22 cellular contexts compared by ENCODE assay signal in the genomic region with DNA sequence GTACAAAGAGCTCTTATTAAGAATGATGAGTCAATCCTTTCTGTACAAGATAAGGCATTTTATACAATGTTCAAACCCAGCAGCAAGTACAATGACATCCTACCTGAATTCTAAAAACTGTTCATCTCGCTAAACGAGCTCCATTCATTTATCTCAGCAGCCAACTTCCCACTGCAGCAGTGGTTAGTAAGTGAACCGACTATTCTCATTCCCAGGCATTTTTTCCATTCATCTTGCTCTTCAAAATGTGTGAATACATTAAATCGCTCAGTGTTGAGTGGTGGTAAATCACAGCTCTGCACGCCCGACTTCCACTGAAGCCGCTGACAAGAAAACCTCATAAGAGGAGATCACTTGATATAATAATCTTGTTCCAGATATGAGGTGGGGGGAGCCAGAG.
A peak's percentile ranks its signal among the peaks of the same experiment; 100 is the strongest.
DNase-seq lines count a peak whose midpoint lies in the region; ATAC-seq and TF ChIP-seq lines count a peak whose summit lies in the region.
"Had no signal": no experiment of that assay in that cellular context is flagged by ENCODE, and none has a peak within 500 bp of the region (broad histone marks: within the 10 kb centered on the region; RNA-seq: fewer than 3 reads in every experiment).

No MANE protein-coding gene starts in this region.

- H3K9me3 Mint-ChIP-seq in GM23338, result no peaks in the 10 kb centered on the region

- H3K27ac Mint-ChIP-seq in GM23338, result peak overlapping the region; percentile 15; the same call in 1 of the 2 replicates
- H3K27ac Mint-ChIP-seq: B cell; CD8-positive, alpha-beta memory T cell; T-cell had no signal

- no peaks in the 10 kb centered on the region for H3K79me2 ChIP-seq in GM23338 (replicated peaks; ENCODE audit: insufficient read depth)
- no peaks in the 10 kb centered on the region for H3K79me2 ChIP-seq in KMS-11 (ENCODE audit: insufficient read depth, low read depth)

- no peak for ATAC-seq in GM23338
- no peak for ATAC-seq in GM19452 (IDR thresholded peaks at IDR 0.05; ENCODE audit: unreplicated experiment)
- no peak for ATAC-seq in HG03095 (IDR thresholded peaks at IDR 0.05; ENCODE audit: unreplicated experiment)
- no peak for ATAC-seq in GM19351 (IDR thresholded peaks at IDR 0.05; ENCODE audit: unreplicated experiment)
- ATAC-seq: PC-3, T-cell had no signal

- H3K9ac ChIP-seq in KMS-11, result no peak overlapping the region

- H3K4me1 Mint-ChIP-seq in GM23338, result peaks cover 5% of the 10 kb centered on the region; the same call in 2 of the 3 replicates
- H3K4me1 Mint-ChIP-seq: B cell; CD8-positive, alpha-beta memory T cell; T-cell had no signal

- no peaks in the 10 kb centered on the region for H3K9me3 ChIP-seq in neuron (ENCODE audit: low read length)
- H3K9me3 ChIP-seq: SJCRH30 had no signal

- no peaks in the 10 kb centered on the region for H3K36me3 Mint-ChIP-seq in GM23338 (ENCODE audit: low read depth)
- H3K36me3 Mint-ChIP-seq: CD8-positive, alpha-beta memory T cell; T-cell had no signal

- H4K20me1 ChIP-seq in GM23338 (replicated peaks; ENCODE audit: insufficient read depth) (no peaks in the 10 kb centered on the region), KMS-11 (ENCODE audit: insufficient read depth) (no peaks in the 10 kb centered on the region)

- H3K4me1 ChIP-seq in GM23338 (ENCODE audit: insufficient read depth), result 0 out of 2 replicates have a peak, but pooled peaks cover under 1% of the 10 kb centered on the region
- peaks cover 18% of the 10 kb centered on the region for H3K4me1 ChIP-seq in KMS-11 (ENCODE audit: low read depth, poor library complexity, severe bottlenecking)
- peaks cover 15% of the 10 kb centered on the region for H3K4me1 ChIP-seq in neuron (ENCODE audit: insufficient read depth, low read length)
- H3K4me1 ChIP-seq: SJCRH30 had no signal

- no peaks in the 10 kb centered on the region for H3F3A ChIP-seq in GM23338 (replicated peaks; ENCODE audit: low read depth)

- no peaks in the 10 kb centered on the region for H3K9me2 ChIP-seq in GM23338 (ENCODE audit: insufficient read depth)

- H3K4me2 ChIP-seq in GM23338 (no peak overlapping the region), KMS-11 (peak overlapping the region; percentile 31; the same call in 1 of the 2 replicates)

- H3K4me3 ChIP-seq in GM23338, result no peak overlapping the region
- H3K4me3 ChIP-seq in KMS-11 (IDR thresholded peaks at IDR 0.05; ENCODE audit: insufficient read depth, low read depth, low read length), result no peak overlapping the region
- no peak overlapping the region for H3K4me3 ChIP-seq in neuron (ENCODE audit: low read length)
- H3K4me3 ChIP-seq: SJCRH30 had no signal

- no peak for DNase-seq in GM23338 (ENCODE audit: low spot score)
- DNase-seq in SK-N-DZ (ENCODE audit: low spot score), result peak; percentile 62
- DNase-seq: Calu3; CD8-positive, alpha-beta memory T cell; DND-41; H7; KBM-7; MM.1S; NCI-H1694 treated with DMSO at 0.1 percent for 48 hours; NCI-H226; NCI-H524; NCI-H748 treated with DMSO at 0.1 percent for 48 hours; PC-3; SJCRH30; T-cell had no signal

- H2AFZ ChIP-seq in GM23338 (no peak overlapping the region; the same call in 1 of the 2 replicates), KMS-11 (ENCODE audit: low read depth) (0 out of 2 replicates have a peak overlapping the region, but pooled peaks have one; percentile 1), neuron (ENCODE audit: low read depth, low read length) (peak overlapping the region; percentile 79)

- H3K27ac ChIP-seq in GM23338 (ENCODE audit: low read depth) (no peak overlapping the region), KMS-11 (no peak overlapping the region)
- H3K27ac ChIP-seq: C4-2B, SJCRH30 had no signal

- H3K27me3 Mint-ChIP-seq in GM23338 (ENCODE audit: insufficient read depth, low read depth, poor library complexity), result no peaks in the 10 kb centered on the region
- H3K27me3 Mint-ChIP-seq: B cell; CD8-positive, alpha-beta memory T cell; T-cell had no signal

- H3K36me3 ChIP-seq in GM23338 (ENCODE audit: insufficient read depth) (no peaks in the 10 kb centered on the region), KMS-11 (ENCODE audit: insufficient read depth) (no peaks in the 10 kb centered on the region), neuron (ENCODE audit: insufficient read depth, low read length) (no peaks in the 10 kb centered on the region)
- H3K36me3 ChIP-seq: SJCRH30 had no signal

- TF ChIP-seq CTCF in GM23338 (conservative IDR thresholded peaks at IDR 0.05; ENCODE audit: low read depth in 2 of 2) (no peak), KMS-11 (conservative IDR thresholded peaks at IDR 0.05; ENCODE audit: low read depth, low read length) (no peak)

- H3K27me3 ChIP-seq in GM23338 (ENCODE audit: insufficient read depth) (no peaks in the 10 kb centered on the region), KMS-11 (ENCODE audit: insufficient read depth, low read depth) (no peaks in the 10 kb centered on the region), neuron (ENCODE audit: insufficient read depth, low read length) (no peaks in the 10 kb centered on the region)
- H3K27me3 ChIP-seq: SJCRH30 had no signal

- no peak overlapping the region for H3K4me3 Mint-ChIP-seq in GM23338
- H3K4me3 Mint-ChIP-seq: B cell; CD8-positive, alpha-beta memory T cell; T-cell had no signal

TF ChIP-seq in GM23338, 12 proteins besides CTCF, POLR2A, EP300 and RAD21 (continues in another document):
- TF ChIP-seq NANOG (IDR thresholded peaks at IDR 0.05; ENCODE audit: borderline replicate concordance) (no peak), POLR2AphosphoS5 (IDR thresholded peaks at IDR 0.05; ENCODE audit: low read depth) (no peak), CREB1 (CRISPR knock-in tag; IDR thresholded peaks at IDR 0.05; ENCODE audit: low read depth) (no peak), EZH2 (IDR thresholded peaks at IDR 0.05; ENCODE audit: low read depth, unreplicated experiment) (no peak), STAT1 (IDR thresholded peaks at IDR 0.05; ENCODE audit: unreplicated experiment) (no peak), JUNB (IDR thresholded peaks at IDR 0.05; ENCODE audit: unreplicated experiment) (no peak)
- TF ChIP-seq, protein P1, sequence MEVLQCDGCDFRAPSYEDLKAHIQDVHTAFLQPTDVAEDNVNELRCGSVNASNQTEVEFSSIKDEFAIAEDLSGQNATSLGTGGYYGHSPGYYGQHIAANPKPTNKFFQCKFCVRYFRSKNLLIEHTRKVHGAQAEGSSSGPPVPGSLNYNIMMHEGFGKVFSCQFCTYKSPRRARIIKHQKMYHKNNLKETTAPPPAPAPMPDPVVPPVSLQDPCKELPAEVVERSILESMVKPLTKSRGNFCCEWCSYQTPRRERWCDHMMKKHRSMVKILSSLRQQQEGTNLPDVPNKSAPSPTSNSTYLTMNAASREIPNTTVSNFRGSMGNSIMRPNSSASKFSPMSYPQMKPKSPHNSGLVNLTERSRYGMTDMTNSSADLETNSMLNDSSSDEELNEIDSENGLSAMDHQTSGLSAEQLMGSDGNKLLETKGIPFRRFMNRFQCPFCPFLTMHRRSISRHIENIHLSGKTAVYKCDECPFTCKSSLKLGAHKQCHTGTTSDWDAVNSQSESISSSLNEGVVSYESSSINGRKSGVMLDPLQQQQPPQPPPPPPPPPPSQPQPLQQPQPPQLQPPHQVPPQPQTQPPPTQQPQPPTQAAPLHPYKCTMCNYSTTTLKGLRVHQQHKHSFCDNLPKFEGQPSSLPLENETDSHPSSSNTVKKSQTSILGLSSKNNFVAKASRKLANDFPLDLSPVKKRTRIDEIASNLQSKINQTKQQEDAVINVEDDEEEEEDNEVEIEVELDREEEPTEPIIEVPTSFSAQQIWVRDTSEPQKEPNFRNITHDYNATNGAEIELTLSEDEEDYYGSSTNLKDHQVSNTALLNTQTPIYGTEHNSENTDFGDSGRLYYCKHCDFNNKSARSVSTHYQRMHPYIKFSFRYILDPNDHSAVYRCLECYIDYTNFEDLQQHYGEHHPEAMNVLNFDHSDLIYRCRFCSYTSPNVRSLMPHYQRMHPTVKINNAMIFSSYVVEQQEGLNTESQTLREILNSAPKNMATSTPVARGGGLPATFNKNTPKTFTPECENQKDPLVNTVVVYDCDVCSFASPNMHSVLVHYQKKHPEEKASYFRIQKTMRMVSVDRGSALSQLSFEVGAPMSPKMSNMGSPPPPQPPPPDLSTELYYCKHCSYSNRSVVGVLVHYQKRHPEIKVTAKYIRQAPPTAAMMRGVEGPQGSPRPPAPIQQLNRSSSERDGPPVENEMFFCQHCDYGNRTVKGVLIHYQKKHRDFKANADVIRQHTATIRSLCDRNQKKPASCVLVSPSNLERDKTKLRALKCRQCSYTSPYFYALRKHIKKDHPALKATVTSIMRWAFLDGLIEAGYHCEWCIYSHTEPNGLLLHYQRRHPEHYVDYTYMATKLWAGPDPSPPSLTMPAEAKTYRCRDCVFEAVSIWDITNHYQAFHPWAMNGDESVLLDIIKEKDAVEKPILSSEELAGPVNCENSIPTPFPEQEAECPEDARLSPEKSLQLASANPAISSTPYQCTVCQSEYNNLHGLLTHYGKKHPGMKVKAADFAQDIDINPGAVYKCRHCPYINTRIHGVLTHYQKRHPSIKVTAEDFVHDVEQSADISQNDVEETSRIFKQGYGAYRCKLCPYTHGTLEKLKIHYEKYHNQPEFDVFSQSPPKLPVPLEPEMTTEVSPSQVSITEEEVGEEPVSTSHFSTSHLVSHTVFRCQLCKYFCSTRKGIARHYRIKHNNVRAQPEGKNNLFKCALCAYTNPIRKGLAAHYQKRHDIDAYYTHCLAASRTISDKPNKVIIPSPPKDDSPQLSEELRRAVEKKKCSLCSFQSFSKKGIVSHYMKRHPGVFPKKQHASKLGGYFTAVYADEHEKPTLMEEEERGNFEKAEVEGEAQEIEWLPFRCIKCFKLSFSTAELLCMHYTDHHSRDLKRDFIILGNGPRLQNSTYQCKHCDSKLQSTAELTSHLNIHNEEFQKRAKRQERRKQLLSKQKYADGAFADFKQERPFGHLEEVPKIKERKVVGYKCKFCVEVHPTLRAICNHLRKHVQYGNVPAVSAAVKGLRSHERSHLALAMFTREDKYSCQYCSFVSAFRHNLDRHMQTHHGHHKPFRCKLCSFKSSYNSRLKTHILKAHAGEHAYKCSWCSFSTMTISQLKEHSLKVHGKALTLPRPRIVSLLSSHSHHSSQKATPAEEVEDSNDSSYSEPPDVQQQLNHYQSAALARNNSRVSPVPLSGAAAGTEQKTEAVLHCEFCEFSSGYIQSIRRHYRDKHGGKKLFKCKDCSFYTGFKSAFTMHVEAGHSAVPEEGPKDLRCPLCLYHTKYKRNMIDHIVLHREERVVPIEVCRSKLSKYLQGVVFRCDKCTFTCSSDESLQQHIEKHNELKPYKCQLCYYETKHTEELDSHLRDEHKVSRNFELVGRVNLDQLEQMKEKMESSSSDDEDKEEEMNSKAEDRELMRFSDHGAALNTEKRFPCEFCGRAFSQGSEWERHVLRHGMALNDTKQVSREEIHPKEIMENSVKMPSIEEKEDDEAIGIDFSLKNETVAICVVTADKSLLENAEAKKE (CRISPR knock-in tag; IDR thresholded peaks at IDR 0.05), result no peak
